Comparison of ENCODE assay signal across 1 cellular context in the genomic region with DNA sequence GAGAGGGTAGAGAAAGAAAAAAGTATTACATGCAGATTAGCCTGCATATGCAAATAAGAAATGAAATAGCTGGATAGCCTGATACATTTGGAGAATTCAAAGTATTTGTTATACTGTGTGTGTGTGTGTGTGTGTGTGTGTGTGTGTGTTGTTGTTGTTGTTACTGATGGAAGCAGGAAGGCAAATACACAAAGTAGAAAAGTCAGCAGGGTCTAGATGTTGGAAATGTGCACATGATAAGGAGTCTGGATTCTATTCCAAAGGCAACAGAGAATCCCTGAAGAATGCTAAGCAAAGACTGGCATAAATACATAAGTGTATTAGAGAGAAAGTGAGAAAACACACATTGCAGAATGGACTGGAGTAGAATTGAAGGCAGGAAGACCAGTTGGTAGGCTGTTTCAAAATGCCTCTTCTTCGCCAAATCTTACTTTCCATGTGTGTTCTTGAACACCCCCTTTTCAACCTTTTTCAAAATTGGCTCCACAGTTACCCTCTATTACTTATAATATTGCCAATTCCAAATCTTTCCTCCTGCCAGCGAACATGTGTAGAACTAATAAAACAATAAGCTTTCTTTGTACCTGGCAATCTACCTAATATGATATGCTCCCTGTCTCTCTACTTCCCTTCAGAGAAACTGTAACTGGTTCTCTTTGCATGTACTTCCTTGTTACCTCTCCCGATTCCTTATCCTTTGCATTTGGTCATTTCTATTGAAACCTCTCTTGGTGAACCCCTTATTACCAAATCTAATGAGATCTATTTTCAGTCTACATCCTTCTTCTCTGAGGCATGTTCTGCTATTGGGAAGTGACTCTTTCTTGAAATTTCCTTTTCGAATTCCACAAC.
TF ChIP-seq lines count a peak whose summit lies in the region.

No MANE protein-coding gene starts in this region.

TF ChIP-seq in K562, 482 proteins besides CTCF, POLR2A, EP300 and RAD21 (continued from another document and continues in another):
- TF ChIP-seq UBTF (IDR thresholded peaks at IDR 0.05; ENCODE audit: borderline replicate concordance in 1 of 2, low read depth in 2 of 2, low read length in 2 of 2): no peak
- no peak for TF ChIP-seq GTF2E2 (tag; IDR thresholded peaks at IDR 0.05)
- TF ChIP-seq ZBTB8A (IDR thresholded peaks at IDR 0.05; ENCODE audit: partially characterized antibody): no peak
- TF ChIP-seq SP1 (CRISPR knock-in tag; IDR thresholded peaks at IDR 0.05): no peak
- no peak for TF ChIP-seq THAP12 (CRISPR knock-in tag; IDR thresholded peaks at IDR 0.05)
- TF ChIP-seq VEZF1 (CRISPR knock-in tag; IDR thresholded peaks at IDR 0.05): no peak
- no peak for TF ChIP-seq GTF2F1 (IDR thresholded peaks at IDR 0.05; ENCODE audit: low read depth, low read length)
- TF ChIP-seq PTTG1 (tag; IDR thresholded peaks at IDR 0.05; ENCODE audit: low read depth): no peak
- TF ChIP-seq HNRNPH1 (optimal IDR thresholded peaks at IDR 0.05; ENCODE audit: low read depth, low read length): no peak
- no peak for TF ChIP-seq ZNF280B (CRISPR knock-in tag; IDR thresholded peaks at IDR 0.05)
- no peak for TF ChIP-seq PCBP1 (IDR thresholded peaks at IDR 0.05; ENCODE audit: low read depth, low read length, poor library complexity, severe bottlenecking)
- TF ChIP-seq, protein P1, sequence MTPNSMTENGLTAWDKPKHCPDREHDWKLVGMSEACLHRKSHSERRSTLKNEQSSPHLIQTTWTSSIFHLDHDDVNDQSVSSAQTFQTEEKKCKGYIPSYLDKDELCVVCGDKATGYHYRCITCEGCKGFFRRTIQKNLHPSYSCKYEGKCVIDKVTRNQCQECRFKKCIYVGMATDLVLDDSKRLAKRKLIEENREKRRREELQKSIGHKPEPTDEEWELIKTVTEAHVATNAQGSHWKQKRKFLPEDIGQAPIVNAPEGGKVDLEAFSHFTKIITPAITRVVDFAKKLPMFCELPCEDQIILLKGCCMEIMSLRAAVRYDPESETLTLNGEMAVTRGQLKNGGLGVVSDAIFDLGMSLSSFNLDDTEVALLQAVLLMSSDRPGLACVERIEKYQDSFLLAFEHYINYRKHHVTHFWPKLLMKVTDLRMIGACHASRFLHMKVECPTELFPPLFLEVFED (CRISPR knock-in tag; conservative IDR thresholded peaks at IDR 0.05): 0 out of 2 replicates have a peak, but pooled peaks have one; percentile 41
- TF ChIP-seq ZNF263 (CRISPR knock-in tag; IDR thresholded peaks at IDR 0.05; ENCODE audit: borderline replicate concordance): no peak
- TF ChIP-seq ARID3B (CRISPR knock-in tag; IDR thresholded peaks at IDR 0.05; ENCODE audit: borderline replicate concordance): no peak
- TF ChIP-seq ZBTB9 (CRISPR knock-in tag; IDR thresholded peaks at IDR 0.05): no peak
- TF ChIP-seq POLR2B (IDR thresholded peaks at IDR 0.05; ENCODE audit: low read depth, partially characterized antibody): no peak
- no peak for TF ChIP-seq FOXK1 (CRISPR knock-in tag; IDR thresholded peaks at IDR 0.05; ENCODE audit: borderline replicate concordance)
- no peak for TF ChIP-seq TAF15 (IDR thresholded peaks at IDR 0.05; ENCODE audit: low read depth, low read length)
- TF ChIP-seq SLC30A9 (CRISPR knock-in tag; IDR thresholded peaks at IDR 0.05): no peak
- no peak for TF ChIP-seq PRPF4 (IDR thresholded peaks at IDR 0.05; ENCODE audit: insufficient read depth, low read depth, low read length, poor library complexity, severe bottlenecking)
- no peak for TF ChIP-seq ZKSCAN8 (CRISPR knock-in tag; IDR thresholded peaks at IDR 0.05)
- no peak for TF ChIP-seq CBFB (CRISPR knock-in tag; IDR thresholded peaks at IDR 0.05)
- no peak for TF ChIP-seq RBM22 (IDR thresholded peaks at IDR 0.05; ENCODE audit: low read depth, low read length, poor library complexity, severe bottlenecking)
- peak in 1 of 2 experiments; percentile 73; a peak in 2 of 4 replicates for TF ChIP-seq ETV6 (IDR thresholded peaks at IDR 0.05; ENCODE audit: borderline replicate concordance in 1 of 2, low read depth in 2 of 2, low read length in 1 of 2)
- no peak for TF ChIP-seq ETV6 (CRISPR knock-in tag; IDR thresholded peaks at IDR 0.05; ENCODE audit: borderline replicate concordance)
- no peak for TF ChIP-seq ZBTB1 (CRISPR knock-in tag; IDR thresholded peaks at IDR 0.05; ENCODE audit: borderline replicate concordance, low read depth)
- no peak for TF ChIP-seq MIER1 (IDR thresholded peaks at IDR 0.05; ENCODE audit: low read depth)
- no peak for TF ChIP-seq CC2D1A (IDR thresholded peaks at IDR 0.05)
- TF ChIP-seq, protein P2, sequence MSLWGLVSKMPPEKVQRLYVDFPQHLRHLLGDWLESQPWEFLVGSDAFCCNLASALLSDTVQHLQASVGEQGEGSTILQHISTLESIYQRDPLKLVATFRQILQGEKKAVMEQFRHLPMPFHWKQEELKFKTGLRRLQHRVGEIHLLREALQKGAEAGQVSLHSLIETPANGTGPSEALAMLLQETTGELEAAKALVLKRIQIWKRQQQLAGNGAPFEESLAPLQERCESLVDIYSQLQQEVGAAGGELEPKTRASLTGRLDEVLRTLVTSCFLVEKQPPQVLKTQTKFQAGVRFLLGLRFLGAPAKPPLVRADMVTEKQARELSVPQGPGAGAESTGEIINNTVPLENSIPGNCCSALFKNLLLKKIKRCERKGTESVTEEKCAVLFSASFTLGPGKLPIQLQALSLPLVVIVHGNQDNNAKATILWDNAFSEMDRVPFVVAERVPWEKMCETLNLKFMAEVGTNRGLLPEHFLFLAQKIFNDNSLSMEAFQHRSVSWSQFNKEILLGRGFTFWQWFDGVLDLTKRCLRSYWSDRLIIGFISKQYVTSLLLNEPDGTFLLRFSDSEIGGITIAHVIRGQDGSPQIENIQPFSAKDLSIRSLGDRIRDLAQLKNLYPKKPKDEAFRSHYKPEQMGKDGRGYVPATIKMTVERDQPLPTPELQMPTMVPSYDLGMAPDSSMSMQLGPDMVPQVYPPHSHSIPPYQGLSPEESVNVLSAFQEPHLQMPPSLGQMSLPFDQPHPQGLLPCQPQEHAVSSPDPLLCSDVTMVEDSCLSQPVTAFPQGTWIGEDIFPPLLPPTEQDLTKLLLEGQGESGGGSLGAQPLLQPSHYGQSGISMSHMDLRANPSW (CRISPR knock-in tag; IDR thresholded peaks at IDR 0.05): no peak
- no peak for TF ChIP-seq HMG20B (CRISPR knock-in tag; IDR thresholded peaks at IDR 0.05)
- TF ChIP-seq CSDE1 (IDR thresholded peaks at IDR 0.05): no peak
- TF ChIP-seq, protein P3, sequence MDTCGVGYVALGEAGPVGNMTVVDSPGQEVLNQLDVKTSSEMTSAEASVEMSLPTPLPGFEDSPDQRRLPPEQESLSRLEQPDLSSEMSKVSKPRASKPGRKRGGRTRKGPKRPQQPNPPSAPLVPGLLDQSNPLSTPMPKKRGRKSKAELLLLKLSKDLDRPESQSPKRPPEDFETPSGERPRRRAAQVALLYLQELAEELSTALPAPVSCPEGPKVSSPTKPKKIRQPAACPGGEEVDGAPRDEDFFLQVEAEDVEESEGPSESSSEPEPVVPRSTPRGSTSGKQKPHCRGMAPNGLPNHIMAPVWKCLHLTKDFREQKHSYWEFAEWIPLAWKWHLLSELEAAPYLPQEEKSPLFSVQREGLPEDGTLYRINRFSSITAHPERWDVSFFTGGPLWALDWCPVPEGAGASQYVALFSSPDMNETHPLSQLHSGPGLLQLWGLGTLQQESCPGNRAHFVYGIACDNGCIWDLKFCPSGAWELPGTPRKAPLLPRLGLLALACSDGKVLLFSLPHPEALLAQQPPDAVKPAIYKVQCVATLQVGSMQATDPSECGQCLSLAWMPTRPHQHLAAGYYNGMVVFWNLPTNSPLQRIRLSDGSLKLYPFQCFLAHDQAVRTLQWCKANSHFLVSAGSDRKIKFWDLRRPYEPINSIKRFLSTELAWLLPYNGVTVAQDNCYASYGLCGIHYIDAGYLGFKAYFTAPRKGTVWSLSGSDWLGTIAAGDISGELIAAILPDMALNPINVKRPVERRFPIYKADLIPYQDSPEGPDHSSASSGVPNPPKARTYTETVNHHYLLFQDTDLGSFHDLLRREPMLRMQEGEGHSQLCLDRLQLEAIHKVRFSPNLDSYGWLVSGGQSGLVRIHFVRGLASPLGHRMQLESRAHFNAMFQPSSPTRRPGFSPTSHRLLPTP (IDR thresholded peaks at IDR 0.05; ENCODE audit: borderline replicate concordance, extremely low read depth, insufficient read length): no peak
